In the genomic region with DNA sequence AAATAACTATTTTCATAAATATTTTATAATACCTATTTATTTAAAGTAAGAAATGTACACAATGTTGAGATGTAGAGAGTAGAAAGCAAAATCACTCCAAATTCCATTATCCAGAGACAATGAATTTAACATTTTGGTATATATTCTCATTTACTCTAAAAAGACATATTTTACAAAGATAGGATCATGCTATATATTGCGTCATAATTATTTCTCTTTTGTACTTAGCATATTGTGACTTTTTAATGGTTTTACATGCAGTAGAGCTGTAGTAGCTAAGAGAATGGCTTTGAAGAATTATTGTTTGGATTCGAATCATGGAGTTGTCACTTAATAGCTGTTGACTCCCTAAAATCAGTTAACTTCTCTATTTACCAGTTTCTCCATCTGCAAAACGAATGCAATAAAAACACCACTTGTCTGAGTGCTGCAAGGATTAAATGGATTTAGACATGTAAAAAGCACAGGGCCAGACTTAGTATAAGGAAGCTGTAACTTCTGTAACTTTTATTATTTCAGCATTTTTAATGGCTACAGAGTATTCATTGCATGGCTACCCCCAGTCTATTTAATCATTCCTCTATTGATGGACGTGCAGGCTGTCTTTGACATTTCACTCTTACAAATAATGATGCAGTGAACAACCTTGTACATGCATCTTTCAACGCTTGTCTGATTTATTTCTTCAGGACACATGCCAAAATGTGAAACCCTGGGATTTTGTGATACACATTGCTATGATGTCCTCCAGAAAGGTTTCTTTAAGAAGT, we compare ENCODE assay signal across 18 cellular contexts. TPM values are rescaled to one million over a fixed set of nuclear protein-coding genes. Genes with fewer than 3 reads are reported as not detected.
DNase-seq lines count a peak whose midpoint lies in the region; ATAC-seq, FAIRE-seq and TF ChIP-seq lines count a peak whose summit lies in the region.
"Had no signal": no experiment of that assay in that cellular context is flagged by ENCODE, and none has a peak within 500 bp of the region (broad histone marks: within the 10 kb centered on the region; RNA-seq: fewer than 3 reads in every experiment).

No MANE protein-coding gene starts in this region.

- no peak for TF ChIP-seq POLR2A in H1 (IDR thresholded peaks at IDR 0.05; ENCODE audit: control extremely low read depth in 1 of 2, low read depth in 2 of 2, low read length in 2 of 2)

- H3K4ac ChIP-seq in H1 (replicated peaks; ENCODE audit: insufficient read length, low read depth, low read length), result no peak overlapping the region

- POLR2A ChIA-PET in H1 (lab: Charles Lee; ENCODE audit: partially characterized antibody), result interaction anchor here (1.1 kb wide), 1 partner anchor 32 kb away, joined by 6 read pairs; the partner anchor contains the start of gene KCNS3

- H4K20me1 ChIP-seq in H1 (replicated peaks in 1 of 2; ENCODE audit: control insufficient read depth in 1 of 2, insufficient read depth in 2 of 2, low read length in 2 of 2), result no peaks in the 10 kb centered on the region

- CTCF ChIA-PET in H1 (lab: Charles Lee; ENCODE audit: partially characterized antibody), result interaction anchor here (0.6 to 2.7 kb wide), 5 partner anchors 31 to 61 kb away, joined by 3 to 8 read pairs (median 5); partner anchors contain the start of gene KCNS3

- no peak for TF ChIP-seq RAD21 in H1 (IDR thresholded peaks at IDR 0.05 in 1 of 2, conservative IDR thresholded peaks at IDR 0.05 in 1 of 2; ENCODE audit: low read depth in 2 of 2, low read length in 2 of 2)

- WGBS in H1 (ENCODE audit: extremely low coverage in 1 of 2, insufficient coverage in 1 of 2, insufficient read length in 1 of 2, insufficient replicate concordance in 2 of 2, low coverage in 1 of 2, low lambda C conversion rate in 2 of 2, missing lambda C conversion rate in 1 of 2), 2 experiments, result 71% methylated on average over 5 of the region's 5 CpGs; no CpG with 5 or more reads in 1 of the 2 experiments

- no peak overlapping the region for H3K56ac ChIP-seq in H1 (replicated peaks; ENCODE audit: insufficient read length, low read depth, low read length)

- H3K27me3 ChIP-seq in H1 (replicated peaks in 1 of 4; ENCODE audit: control insufficient read depth in 3 of 4, extremely low read depth in 1 of 4, insufficient read depth in 3 of 4, low read length in 3 of 4), result no peaks in the 10 kb centered on the region
- H3K27me3 ChIP-seq: cardiac muscle cell, gastroesophageal sphincter had no signal

- no peak overlapping the region for H3K4me2 ChIP-seq in H1 (ENCODE audit: insufficient read depth in 1 of 2, low read depth in 2 of 2, low read length in 2 of 2)

- no peaks in the 10 kb centered on the region for H3K36me3 ChIP-seq in H1 (ENCODE audit: control insufficient read depth in 2 of 4, insufficient read depth in 4 of 4, low read length in 3 of 4)
- H3K36me3 ChIP-seq: cardiac muscle cell, gastroesophageal sphincter had no signal

- no peak overlapping the region for H2AFZ ChIP-seq in H1 (ENCODE audit: low read length)
- H2AFZ ChIP-seq: parathyroid adenoma had no signal

- H2BK15ac ChIP-seq in H1 (ENCODE audit: low read length), result no peak overlapping the region

- peaks cover 2 to 9% (median 5%) of the 10 kb centered on the region in 4 experiments; a peak in 5 of 7 replicates for H3K4me1 ChIP-seq in H1 (replicated peaks in 1 of 4; ENCODE audit: control insufficient read depth in 3 of 4, insufficient read depth in 4 of 4, low read length in 3 of 4)
- H3K4me1 ChIP-seq: parathyroid adenoma had no signal

- H3K79me2 ChIP-seq in H1 (ENCODE audit: control insufficient read depth in 1 of 2, insufficient read depth in 2 of 2, low read length in 2 of 2), result peaks cover 2 to 51% of the 10 kb centered on the region in 2 experiments; a peak in 3 of 4 replicates
- H3K79me2 ChIP-seq: parathyroid adenoma had no signal

- no peak overlapping the region for H2BK12ac ChIP-seq in H1 (ENCODE audit: low read depth, low read length)

- TF ChIP-seq EP300 in H1 (IDR thresholded peaks at IDR 0.05; ENCODE audit: borderline replicate concordance in 1 of 2, low read depth in 2 of 2, low read length in 2 of 2), result no peak

- H4K8ac ChIP-seq in H1 (ENCODE audit: extremely low read depth, insufficient read depth, low read length), result no peak overlapping the region

- peak; percentile 23 for ATAC-seq in GM18858 (IDR thresholded peaks at IDR 0.05; ENCODE audit: unreplicated experiment)
- peak; percentile 25 for ATAC-seq in GM21528 (IDR thresholded peaks at IDR 0.05; ENCODE audit: low FRiP score, unreplicated experiment)
- peak; percentile 13 for ATAC-seq in HG03103 (IDR thresholded peaks at IDR 0.05; ENCODE audit: low read depth, unreplicated experiment)
- ATAC-seq: gastroesophageal sphincter had no signal

- H2AK5ac ChIP-seq in H1 (ENCODE audit: low read depth, low read length), result no peak overlapping the region

- FAIRE-seq in H1 (lab: Jason Lieb, UNC), result no peak

- no peak overlapping the region for H3K4me3 ChIP-seq in H1 (ENCODE audit: extremely low read depth in 1 of 4, insufficient read depth in 2 of 4, low read depth in 3 of 4, low read length in 4 of 4)
- H3K4me3 ChIP-seq: cardiac muscle cell, gastroesophageal sphincter had no signal

- no peak overlapping the region for H2BK5ac ChIP-seq in H1 (ENCODE audit: low read depth, low read length)

- H3K9me3 ChIP-seq in H1 (ENCODE audit: insufficient read depth in 2 of 2, low read depth in 1 of 2, low read length in 1 of 2), result peaks cover 0 to 9% of the 10 kb centered on the region in 2 experiments; a peak in 1 of 4 replicates
- H3K9me3 ChIP-seq: gastroesophageal sphincter had no signal

- no peak overlapping the region for H2BK20ac ChIP-seq in H1 (ENCODE audit: low read length)

- H3K23ac ChIP-seq in H1 (ENCODE audit: insufficient read length), result no peak overlapping the region

- no peak overlapping the region for H4K5ac ChIP-seq in H1 (ENCODE audit: insufficient read length, low read depth, low read length)

- H2BK120ac ChIP-seq in H1 (replicated peaks; ENCODE audit: low read depth, low read length), result no peak overlapping the region

- no peak overlapping the region for H3K14ac ChIP-seq in H1 (ENCODE audit: insufficient read length)

- H3K23me2 ChIP-seq in H1 (ENCODE audit: low read depth, low read length), result no peaks in the 10 kb centered on the region

- H3K79me1 ChIP-seq in H1 (ENCODE audit: low read depth, low read length), result no peaks in the 10 kb centered on the region; the same call in 1 of the 2 replicates

- DNase-seq in H1 (ENCODE audit: low read depth in 1 of 2, low spot score in 2 of 2) (no peak), UCSD-AML1 (lab: John Stamatoyannopoulos, UW; ENCODE audit: unreplicated experiment) (no peak), caudate nucleus (lab: John Stamatoyannopoulos, UW) (no peak), DMS79 treated with DMSO at 0.1 percent for 48 hours (lab: John Stamatoyannopoulos, UW) (no peak)
- no peak for DNase-seq in activated CD4-positive, alpha-beta T cell treated with anti-CD3 and anti-CD28 coated beads, Interleukin-2, amount 50 U/mL, for 48 hours
- DNase-seq: activated naive CD8-positive, alpha-beta T cell treated with anti-CD3 and anti-CD28 coated beads for 36 hours; activated T-cell treated with anti-CD3 and anti-CD28 coated beads for 4 hours; NCI-H1436 treated with DMSO at 0.1 percent for 48 hours; NCI-H524; SW 1271; trophoblast cell had no signal

- H3K9ac ChIP-seq in H1 (replicated peaks in 1 of 4; ENCODE audit: extremely low read depth in 1 of 4, low read depth in 3 of 4, low read length in 3 of 4), result peak overlapping the region in 1 of 4 experiments; percentile 34; a peak in 1 of 7 replicates
- H3K9ac ChIP-seq: parathyroid adenoma had no signal

- TF ChIP-seq CTCF in H1 (IDR thresholded peaks at IDR 0.05; ENCODE audit: control extremely low read depth in 1 of 3, insufficient read depth in 1 of 3, low read depth in 1 of 3, low read length in 3 of 3), result no peak

- no peak overlapping the region for H3K27ac ChIP-seq in H1 (ENCODE audit: low read depth, low read length)
- H3K27ac ChIP-seq in caudate nucleus (ENCODE audit: low read depth, low read length), result no peak overlapping the region
- H3K27ac ChIP-seq: cardiac muscle cell, gastroesophageal sphincter, parathyroid adenoma had no signal

- no peak overlapping the region for H3K18ac ChIP-seq in H1 (ENCODE audit: extremely low read depth, low read length)

- H4K91ac ChIP-seq in H1 (replicated peaks; ENCODE audit: insufficient read length, low read length), result no peak overlapping the region

TF ChIP-seq in H1, 55 proteins besides CTCF, POLR2A, EP300 and RAD21:
- TF ChIP-seq CEBPB (IDR thresholded peaks at IDR 0.05; ENCODE audit: low read depth, low read length) (0 out of 2 replicates have a peak, but pooled peaks have one; percentile 4), KDM5A (IDR thresholded peaks at IDR 0.05; ENCODE audit: low read length) (no peak)

RNA-seq across cellular contexts. Expression of gene KCNS3, which starts 33.2 kb away (rescaled TPM):
- total RNA-seq in H1 (2021; fragmentation: NEBNext Ultra II Directional; extraction: Animal tissue kit (Norgen Biotek cat#: 25700)), result 20.5 and 22.7 TPM in 2 replicates
- 23.0 and 28.6 TPM in 2 replicates for polyA plus RNA-seq in H1 (2011; rRNA removed)
- polyA plus RNA-seq in H1 (2011; cell fraction: cytosol; rRNA removed), result 23.4 TPM
- 20.2 TPM for polyA plus RNA-seq in H1 (2011; cell fraction: nucleus; rRNA removed)
- 20.8 to 22.2 TPM (median 21.6 TPM) in 4 replicates for polyA plus RNA-seq in H1 (2012, experiment 1 of 2)
- polyA plus RNA-seq in H1 (2012, experiment 2 of 2), result 10.1 TPM
- polyA plus RNA-seq in H1 (2013, experiment 1 of 2), result 13.6 TPM
- polyA plus RNA-seq in H1 (2013, experiment 2 of 2), result 14.6 TPM
- polyA minus RNA-seq in H1 (2011; rRNA and poly(A)+ RNA removed), result 39.8 and 57.9 TPM in 2 replicates
- polyA minus RNA-seq in H1 (2011; cell fraction: cytosol; rRNA and poly(A)+ RNA removed), result 14.2 TPM
- polyA minus RNA-seq in H1 (2011; cell fraction: nucleus; rRNA and poly(A)+ RNA removed), result 25.1 TPM
- total RNA-seq: activated naive CD8-positive, alpha-beta T cell treated with anti-CD3 and anti-CD28 coated beads for 36 hours; mononuclear cell had no signal
